1 cellular context compared by ENCODE assay signal in genomic region chr1:212608209-212608955, GRCh38.
TF ChIP-seq lines count a peak whose summit lies in the region.

ATF3 (plus strand) TSS chr1:212608761; CDS start chr1:212615022, 6,261 bp downstream.

TF ChIP-seq in K562, 482 proteins besides CTCF, POLR2A, EP300 and RAD21 (continued from another document and continues in another):
- TF ChIP-seq CCNT2 (IDR thresholded peaks at IDR 0.05; ENCODE audit: borderline replicate concordance, extremely low read depth, insufficient read length, low read depth, low read length) (peak; percentile 93), SNIP1 (IDR thresholded peaks at IDR 0.05; ENCODE audit: low read depth) (no peak), SP1 (CRISPR knock-in tag; IDR thresholded peaks at IDR 0.05) (peak; percentile 91), ZC3H4 (CRISPR knock-in tag; IDR thresholded peaks at IDR 0.05; ENCODE audit: borderline replicate concordance) (no peak), HINFP (tag; conservative IDR thresholded peaks at IDR 0.05; ENCODE audit: low read depth) (no peak), CC2D1A (IDR thresholded peaks at IDR 0.05) (no peak), NFIX (CRISPR knock-in tag; IDR thresholded peaks at IDR 0.05; ENCODE audit: low read depth) (no peak), CREBBP (IDR thresholded peaks at IDR 0.05; ENCODE audit: low read depth, low read length) (no peak), RHOXF2B (CRISPR knock-in tag; conservative IDR thresholded peaks at IDR 0.05) (peak; percentile 68; the same call in 1 of the 2 replicates), ATF2 (CRISPR knock-in tag; IDR thresholded peaks at IDR 0.05) (peak; percentile 99), CHD2 (IDR thresholded peaks at IDR 0.05; ENCODE audit: low read depth, low read length) (peak; percentile 50; the same call in 1 of the 2 replicates), ELK3 (CRISPR knock-in tag; IDR thresholded peaks at IDR 0.05) (no peak), MXI1 (IDR thresholded peaks at IDR 0.05; ENCODE audit: low read depth, low read length) (no peak; the same call in 1 of the 2 replicates), TBP (optimal IDR thresholded peaks at IDR 0.05; ENCODE audit: low read depth, low read length) (peak; percentile 99), MYC (IDR thresholded peaks at IDR 0.05; ENCODE audit: low read depth, low read length) (peak; percentile 98), MYC (CRISPR knock-in tag; IDR thresholded peaks at IDR 0.05; ENCODE audit: borderline replicate concordance, low read depth) (no peak), ZNF551 (CRISPR knock-in tag; IDR thresholded peaks at IDR 0.05) (no peak), ELF1 (tag; IDR thresholded peaks at IDR 0.05) (peak; percentile 34; the same call in 1 of the 2 replicates), MAFK (IDR thresholded peaks at IDR 0.05; ENCODE audit: low read length) (0 out of 2 replicates have a peak, but pooled peaks have one; percentile 15), ZNF274 (IDR thresholded peaks at IDR 0.05; ENCODE audit: borderline replicate concordance, low read depth, low read length) (no peak), ZBTB34 (CRISPR knock-in tag; IDR thresholded peaks at IDR 0.05) (no peak), ZNF507 (tag; conservative IDR thresholded peaks at IDR 0.05) (no peak), SMAD3 (CRISPR knock-in tag; conservative IDR thresholded peaks at IDR 0.05) (0 out of 2 replicates have a peak, but pooled peaks have one; percentile 23), NELFE (IDR thresholded peaks at IDR 0.05; ENCODE audit: insufficient read depth, insufficient read length) (peak; percentile 66), CREM (IDR thresholded peaks at IDR 0.05; ENCODE audit: low read depth) (peak; percentile 94), XRCC4 (IDR thresholded peaks at IDR 0.05; ENCODE audit: extremely low read depth, insufficient read depth, insufficient read length) (no peak), CBX1 (IDR thresholded peaks at IDR 0.05; ENCODE audit: low read depth) (peak; percentile 90), KHSRP (IDR thresholded peaks at IDR 0.05) (no peak), BRD9 (IDR thresholded peaks at IDR 0.05; ENCODE audit: low read depth, partially characterized antibody) (no peak), ZFPM2 (CRISPR knock-in tag; IDR thresholded peaks at IDR 0.05) (peak; percentile 75; the same call in 1 of the 2 replicates), MCM7 (IDR thresholded peaks at IDR 0.05) (no peak), CBX5 (IDR thresholded peaks at IDR 0.05; ENCODE audit: borderline replicate concordance, low read depth) (peak; percentile 54; the same call in 1 of the 2 replicates), ARID4B (CRISPR knock-in tag; IDR thresholded peaks at IDR 0.05) (peak; percentile 71), ERF (CRISPR knock-in tag; IDR thresholded peaks at IDR 0.05) (0 out of 2 replicates have a peak, but pooled peaks have one; percentile 39), ZNF134 (CRISPR knock-in tag; conservative IDR thresholded peaks at IDR 0.05) (no peak), ZBTB7A (IDR thresholded peaks at IDR 0.05; ENCODE audit: borderline replicate concordance, control insufficient read depth, low read depth, low read length) (peak; percentile 62; the same call in 1 of the 2 replicates), ZNF764 (CRISPR knock-in tag; IDR thresholded peaks at IDR 0.05; ENCODE audit: low read depth) (no peak), CHD4 (IDR thresholded peaks at IDR 0.05; ENCODE audit: insufficient read depth, insufficient replicate concordance, low read depth, low read length, poor library complexity, severe bottlenecking) (peak; percentile 5), KDM4B (IDR thresholded peaks at IDR 0.05; ENCODE audit: borderline replicate concordance in 2 of 2, low read depth in 1 of 2) (peak in 1 of 2 experiments; percentile 94; a peak in 2 of 4 replicates), FOXJ3 (CRISPR knock-in tag; IDR thresholded peaks at IDR 0.05) (no peak), DEAF1 (CRISPR knock-in tag; IDR thresholded peaks at IDR 0.05) (0 out of 2 replicates have a peak, but pooled peaks have one; percentile 10), CHD1 (IDR thresholded peaks at IDR 0.05; ENCODE audit: low read length) (peak; percentile 60), FUS (optimal IDR thresholded peaks at IDR 0.05; ENCODE audit: low read depth, low read length) (peak; percentile 61), SAFB (IDR thresholded peaks at IDR 0.05; ENCODE audit: borderline replicate concordance, low read depth, low read length) (no peak), MYBL2 (IDR thresholded peaks at IDR 0.05; ENCODE audit: low read depth) (no peak), MYBL2 (CRISPR knock-in tag; IDR thresholded peaks at IDR 0.05; ENCODE audit: borderline replicate concordance) (no peak), ETV6 (IDR thresholded peaks at IDR 0.05; ENCODE audit: borderline replicate concordance in 1 of 2, low read depth in 2 of 2, low read length in 1 of 2) (no peak), ETV6 (CRISPR knock-in tag; IDR thresholded peaks at IDR 0.05; ENCODE audit: borderline replicate concordance) (peak; percentile 68; the same call in 1 of the 2 replicates), NCOR1 (IDR thresholded peaks at IDR 0.05) (peak; percentile 74; the same call in 1 of the 2 replicates), ZNF518B (CRISPR knock-in tag; IDR thresholded peaks at IDR 0.05) (no peak), MITF (IDR thresholded peaks at IDR 0.05) (no peak), KAT2B (IDR thresholded peaks at IDR 0.05; ENCODE audit: low read depth, low read length) (no peak)
